19 cellular contexts compared by ENCODE assay signal in genomic region chr9:130918870-130919558, GRCh38. TPM values are rescaled to one million over a fixed set of nuclear protein-coding genes. Genes with fewer than 3 reads are reported as not detected.
DNase-seq lines count a peak whose midpoint lies in the region.
"Had no signal": no experiment of that assay in that cellular context is flagged by ENCODE, and none has a peak within 500 bp of the region (broad histone marks: within the 10 kb centered on the region; RNA-seq: fewer than 3 reads in every experiment).

No MANE protein-coding gene starts in this region.

- DNase-seq in DMS 273 (lab: John Stamatoyannopoulos, UW; ENCODE audit: unreplicated experiment) (peak; percentile 57), DMS 273 treated with DMSO at 0.1 percent for 48 hours (lab: John Stamatoyannopoulos, UW) (no peak), anterior cingulate cortex (lab: John Stamatoyannopoulos, UW) (peak in 41 of 58 donors; percentile 6 to 77 (median 44)), hypothalamus (lab: John Stamatoyannopoulos, UW) (peak in 31 of 51 donors; percentile 6 to 75 (median 39)), putamen (ENCODE audit: low spot score) (peak; percentile 35), cerebellum (ENCODE audit: low spot score) (no peak), RPMI8226 (no peak)
- no peak for DNase-seq in activated CD8-positive, alpha-beta memory T cell treated with anti-CD3 and anti-CD28 coated beads, Interleukin-2, amount 50 U/mL, for 48 hours
- DNase-seq: BE2C; CD8-positive, alpha-beta T cell; DMS79 treated with DMSO at 0.1 percent for 48 hours; HCEC 1CT; NCI-H1417 treated with DMSO at 0.1 percent for 48 hours; NCI-H2029 treated with DMSO at 0.1 percent for 48 hours; NCI-H2171 treated with DMSO at 0.1 percent for 48 hours; NCI-H510A; NCI-H774; PC-9 had no signal

RNA-seq across cellular contexts. Expression of gene FIBCD1, which starts 20.0 kb away (rescaled TPM):
- total RNA-seq in cerebellum = 4.1 TPM
- total RNA-seq: CD8-positive, alpha-beta T cell had no signal

RNA-seq across cellular contexts. Expression of gene QRFP, which starts 22.4 kb away (rescaled TPM):
- not detected for total RNA-seq in cerebellum
- total RNA-seq: CD8-positive, alpha-beta T cell; G401; PC-9 had no signal

Comparison
In these comparisons a context has a peak if more than half of its experiments do, and no peak if none do; other contexts are left out.
1. DNase-seq: peak in DMS 273 (single experiment), anterior cingulate cortex (41 of 58), hypothalamus (31 of 51) and putamen (single experiment); none in DMS 273 treated with DMSO at 0.1 percent for 48 hours (single experiment), cerebellum (single experiment), RPMI8226 (single experiment) and activated CD8-positive, alpha-beta memory T cell treated with anti-CD3 and anti-CD28 coated beads, Interleukin-2, amount 50 U/mL, for 48 hours (single experiment).